Comparison of ENCODE assay signal across 8 cellular contexts in genomic region chr19:20999731-21000352, GRCh38. TPM values are rescaled to one million over a fixed set of nuclear protein-coding genes. Genes with fewer than 3 reads are reported as not detected.
DNase-seq lines count a peak whose midpoint lies in the region; ATAC-seq, FAIRE-seq and TF ChIP-seq lines count a peak whose summit lies in the region.

No MANE protein-coding gene starts in this region.

- H3K9me3 ChIP-seq in H1 (ENCODE audit: insufficient read depth in 2 of 2, low read depth in 1 of 2, low read length in 1 of 2) = no peaks in the 10 kb centered on the region

- peak overlapping the region; percentile 74 to 97 (median 84) for H3K4me3 ChIP-seq in H1 (ENCODE audit: extremely low read depth in 1 of 4, insufficient read depth in 2 of 4, low read depth in 3 of 4, low read length in 4 of 4)

- H3K9ac ChIP-seq in H1 (replicated peaks in 1 of 4; ENCODE audit: extremely low read depth in 1 of 4, low read depth in 3 of 4, low read length in 3 of 4) = peak overlapping the region; percentile 88 to 98 (median 96)

- H4K91ac ChIP-seq in H1 (replicated peaks; ENCODE audit: insufficient read length, low read length) = peak overlapping the region; percentile 34

- H3K4me1 ChIP-seq in H1 (replicated peaks in 1 of 4; ENCODE audit: control insufficient read depth in 3 of 4, insufficient read depth in 4 of 4, low read length in 3 of 4) = peaks cover 0 to 3% (median under 1%) of the 10 kb centered on the region in 4 experiments; a peak in 1 of 7 replicates

- H2BK12ac ChIP-seq in H1 (ENCODE audit: low read depth, low read length) = no peak overlapping the region

- no peak overlapping the region for H2BK15ac ChIP-seq in H1 (ENCODE audit: low read length)

- H2AK5ac ChIP-seq in H1 (ENCODE audit: low read depth, low read length) = no peak overlapping the region

- CTCF ChIA-PET in H1 (lab: Charles Lee; ENCODE audit: partially characterized antibody) = no interaction called here

- peak overlapping the region; percentile 70 for H4K5ac ChIP-seq in H1 (ENCODE audit: insufficient read length, low read depth, low read length)

- POLR2A ChIA-PET in H1 (lab: Charles Lee; ENCODE audit: partially characterized antibody) = interaction anchor here (0.5 to 1.9 kb wide), 33 partner anchors 9 to 917 kb away, joined by 3 to 14 read pairs (median 4); partner anchors contain the start of genes ZNF43, ZNF430, ZNF431 and ZNF626

- H3K23ac ChIP-seq in H1 (ENCODE audit: insufficient read length) = no peak overlapping the region

- peak overlapping the region; percentile 86; the same call in 1 of the 2 replicates for H2AFZ ChIP-seq in H1 (ENCODE audit: low read length)

- peak overlapping the region; percentile 95 for H3K27ac ChIP-seq in H1 (ENCODE audit: low read depth, low read length)

- H3K23me2 ChIP-seq in H1 (ENCODE audit: low read depth, low read length) = no peaks in the 10 kb centered on the region

- H3K56ac ChIP-seq in H1 (replicated peaks; ENCODE audit: insufficient read length, low read depth, low read length) = peak overlapping the region; percentile 18

- 1% methylated on average over 29 of the region's 29 CpGs; no CpG with 5 or more reads in 1 of the 2 experiments for WGBS in H1 (ENCODE audit: extremely low coverage in 1 of 2, insufficient coverage in 1 of 2, insufficient read length in 1 of 2, insufficient replicate concordance in 2 of 2, low coverage in 1 of 2, low lambda C conversion rate in 2 of 2, missing lambda C conversion rate in 1 of 2), 2 experiments

- TF ChIP-seq EP300 in H1 (IDR thresholded peaks at IDR 0.05; ENCODE audit: borderline replicate concordance in 1 of 2, low read depth in 2 of 2, low read length in 2 of 2) = no peak

- peak; percentile 76 for FAIRE-seq in H1 (lab: Jason Lieb, UNC)

- DNase-seq in NCI-H446 (lab: John Stamatoyannopoulos, UW) = peak; percentile 29 to 70
- peak; percentile 90 for DNase-seq in activated CD8-positive, alpha-beta memory T cell treated with anti-CD3 and anti-CD28 coated beads for 24 hours
- DNase-seq in H1 (ENCODE audit: low read depth in 1 of 2, low spot score in 2 of 2) = peak; percentile 77 to 92
- peak; percentile 74 to 90 for DNase-seq in memory B cell (ENCODE audit: low spot score in 2 of 2)
- DNase-seq in stimulated activated CD4-positive, alpha-beta T cell treated with anti-CD3 and anti-CD28 coated beads, TNF-alpha, amount 100 ng/mL, for 48 hours (ENCODE audit: low read depth in 3 of 3) = peak; percentile 77 to 92 (median 79)
- DNase-seq in LoVo (ENCODE audit: low spot score) = no peak

- H3K36me3 Mint-ChIP-seq in memory B cell = no peaks in the 10 kb centered on the region

- H2BK120ac ChIP-seq in H1 (replicated peaks; ENCODE audit: low read depth, low read length) = no peak overlapping the region

- no peak overlapping the region for H2BK20ac ChIP-seq in H1 (ENCODE audit: low read length)

- peak; percentile 96 to 99 for TF ChIP-seq POLR2A in H1 (IDR thresholded peaks at IDR 0.05; ENCODE audit: control extremely low read depth in 1 of 2, low read depth in 2 of 2, low read length in 2 of 2)

- peak overlapping the region; percentile 67 to 72 for H3K4me2 ChIP-seq in H1 (ENCODE audit: insufficient read depth in 1 of 2, low read depth in 2 of 2, low read length in 2 of 2)

- H3K27ac Mint-ChIP-seq in memory B cell = no peak overlapping the region

- no peaks in the 10 kb centered on the region for H3K4me1 Mint-ChIP-seq in memory B cell

- no peak for TF ChIP-seq RAD21 in H1 (IDR thresholded peaks at IDR 0.05 in 1 of 2, conservative IDR thresholded peaks at IDR 0.05 in 1 of 2; ENCODE audit: low read depth in 2 of 2, low read length in 2 of 2)

- peak overlapping the region; percentile 97; the same call in 1 of the 2 replicates for H4K8ac ChIP-seq in H1 (ENCODE audit: extremely low read depth, insufficient read depth, low read length)

- H3K79me2 ChIP-seq in H1 (ENCODE audit: control insufficient read depth in 1 of 2, insufficient read depth in 2 of 2, low read length in 2 of 2) = peaks cover 0 to 15% of the 10 kb centered on the region in 2 experiments; a peak in 2 of 4 replicates

- H4K20me1 ChIP-seq in H1 (replicated peaks in 1 of 2; ENCODE audit: control insufficient read depth in 1 of 2, insufficient read depth in 2 of 2, low read length in 2 of 2) = no peaks in the 10 kb centered on the region

- no peaks in the 10 kb centered on the region for H3K27me3 ChIP-seq in H1 (replicated peaks in 1 of 4; ENCODE audit: control insufficient read depth in 3 of 4, extremely low read depth in 1 of 4, insufficient read depth in 3 of 4, low read length in 3 of 4)

- H3K36me3 ChIP-seq in H1 (ENCODE audit: control insufficient read depth in 2 of 4, insufficient read depth in 4 of 4, low read length in 3 of 4) = no peaks in the 10 kb centered on the region

- H3K79me1 ChIP-seq in H1 (ENCODE audit: low read depth, low read length) = no peaks in the 10 kb centered on the region

- H3K9me3 Mint-ChIP-seq in memory B cell = no peaks in the 10 kb centered on the region

- no peaks in the 10 kb centered on the region for H3K27me3 Mint-ChIP-seq in memory B cell

- peak overlapping the region; percentile 69 for H2BK5ac ChIP-seq in H1 (ENCODE audit: low read depth, low read length)

- no peak for TF ChIP-seq CTCF in H1 (IDR thresholded peaks at IDR 0.05; ENCODE audit: control extremely low read depth in 1 of 3, insufficient read depth in 1 of 3, low read depth in 1 of 3, low read length in 3 of 3)

- peak overlapping the region; percentile 39; the same call in 1 of the 2 replicates for H3K18ac ChIP-seq in H1 (ENCODE audit: extremely low read depth, low read length)

- no peak overlapping the region for H3K4ac ChIP-seq in H1 (replicated peaks; ENCODE audit: insufficient read length, low read depth, low read length)

- peak overlapping the region; percentile 44 for H3K14ac ChIP-seq in H1 (ENCODE audit: insufficient read length)

- H3K4me3 Mint-ChIP-seq in memory B cell = peak overlapping the region; percentile 90

- ATAC-seq in GM18502 (IDR thresholded peaks at IDR 0.05; ENCODE audit: poor library complexity, unreplicated experiment) (peak; percentile 100), HG02973 (IDR thresholded peaks at IDR 0.05; ENCODE audit: unreplicated experiment) (peak; percentile 98), memory B cell (ENCODE audit: low read depth) (peak; percentile 100)

TF ChIP-seq in H1, 55 proteins besides CTCF, POLR2A, EP300 and RAD21 (continues in another document):
- TF ChIP-seq HDAC2 (IDR thresholded peaks at IDR 0.05; ENCODE audit: borderline replicate concordance in 1 of 2, low read depth in 2 of 2, low read length in 2 of 2) (no peak), KDM5A (IDR thresholded peaks at IDR 0.05; ENCODE audit: low read length) (no peak), TEAD4 (IDR thresholded peaks at IDR 0.05; ENCODE audit: low read depth, low read length) (no peak), POLR2AphosphoS5 (IDR thresholded peaks at IDR 0.05; ENCODE audit: low read depth, low read length) (peak; percentile 98), RNF2 (IDR thresholded peaks at IDR 0.05; ENCODE audit: borderline replicate concordance, low read depth, low read length, missing control alignments, poor library complexity, severe bottlenecking) (no peak), ZNF274 (IDR thresholded peaks at IDR 0.05; ENCODE audit: borderline replicate concordance, extremely low read depth, low read length) (no peak), RBBP5 (IDR thresholded peaks at IDR 0.05; ENCODE audit: borderline replicate concordance, low read depth, low read length) (no peak), HDAC6 (IDR thresholded peaks at IDR 0.05; ENCODE audit: low read depth, low read length) (no peak), E2F6 (IDR thresholded peaks at IDR 0.05) (peak; percentile 64), CHD1 (IDR thresholded peaks at IDR 0.05; ENCODE audit: low read depth, low read length) (no peak), YY1 (IDR thresholded peaks at IDR 0.05; ENCODE audit: low read depth, low read length) (peak; percentile 37; the same call in 1 of the 2 replicates), SP1 (IDR thresholded peaks at IDR 0.05; ENCODE audit: low read depth, low read length) (peak; percentile 99), SP4 (IDR thresholded peaks at IDR 0.05; ENCODE audit: low read length) (no peak), TBP (IDR thresholded peaks at IDR 0.05; ENCODE audit: low read depth, low read length) (peak; percentile 95), ATF3 (IDR thresholded peaks at IDR 0.05; ENCODE audit: insufficient read depth, low read depth, low read length) (no peak), ATF2 (IDR thresholded peaks at IDR 0.05; ENCODE audit: low read length) (no peak), TAF1 (IDR thresholded peaks at IDR 0.05; ENCODE audit: low read depth, low read length) (peak; percentile 98)

RNA-seq across cellular contexts. Expression of gene ZNF430, which starts 20.6 kb away (rescaled TPM):
- 10.1 and 16.1 TPM in 2 replicates for total RNA-seq in H1 (2021; fragmentation: NEBNext Ultra II Directional; extraction: Animal tissue kit (Norgen Biotek cat#: 25700))
- 4.1 and 5.1 TPM in 2 replicates for polyA plus RNA-seq in H1 (2011; rRNA removed)
- 7.1 TPM for polyA plus RNA-seq in H1 (2011; cell fraction: cytosol; rRNA removed)
- polyA plus RNA-seq in H1 (2011; cell fraction: nucleus; rRNA removed) = 5.2 TPM
- polyA plus RNA-seq in H1 (2012, experiment 1 of 2) = 5.4 to 8.0 TPM (median 6.4 TPM) in 4 replicates
- polyA plus RNA-seq in H1 (2012, experiment 2 of 2) = 0.30 TPM
- 10.9 TPM for polyA plus RNA-seq in H1 (2013, experiment 1 of 2)
- 10.5 TPM for polyA plus RNA-seq in H1 (2013, experiment 2 of 2)
- polyA minus RNA-seq in H1 (2011; rRNA and poly(A)+ RNA removed) = 13.0 and 15.9 TPM in 2 replicates
- polyA minus RNA-seq in H1 (2011; cell fraction: cytosol; rRNA and poly(A)+ RNA removed) = 9.0 TPM
- polyA minus RNA-seq in H1 (2011; cell fraction: nucleus; rRNA and poly(A)+ RNA removed) = 33.6 TPM
